In genomic region chr9:6413365-6414263, GRCh38 we compare ENCODE assay signal across 8 cellular contexts. TPM values are rescaled to one million over a fixed set of nuclear protein-coding genes. Genes with fewer than 3 reads are reported as not detected.
DNase-seq lines count a peak whose midpoint lies in the region; ATAC-seq, FAIRE-seq and TF ChIP-seq lines count a peak whose summit lies in the region.

No MANE protein-coding gene starts in this region.

- FAIRE-seq in A549 (lab: Jason Lieb, UNC) = no peak

- no peak for TF ChIP-seq EP300 in A549 (IDR thresholded peaks at IDR 0.05)

- 2% methylated on average over 25 of the region's 93 CpGs for WGBS in A549 (ENCODE audit: missing lambda C conversion rate)

- no peak for TF ChIP-seq POLR2A in A549 (IDR thresholded peaks at IDR 0.05; ENCODE audit: low read length)

- DNase-seq in A549 (ENCODE audit: low read depth in 1 of 2, low spot score in 1 of 2) = peak in 1 of 2 experiments; percentile 27
- DNase-seq in RPMI7951 (ENCODE audit: low read depth) = peak; percentile 5
- DNase-seq in left ventricle myocardium superior = peak; percentile 39
- peak; percentile 6 for DNase-seq in putamen (ENCODE audit: low spot score)
- DNase-seq in 8988T = no peak

- peaks cover 44% of the 10 kb centered on the region for H3K4me1 Mint-ChIP-seq in activated naive CD8-positive, alpha-beta T cell (ENCODE audit: low read depth)

- CTCF ChIA-PET in A549 (lab: Yijun Ruan, JAX) = interaction anchor here (0.9 to 2.4 kb wide), 8 partner anchors 12 to 359 kb away, joined by 3 to 6 read pairs (median 4); no protein-coding TSS in a partner anchor

- H3K4me1 ChIP-seq in A549 = peaks cover 23% of the 10 kb centered on the region

- peak overlapping the region; percentile 91 to 96 for H3K27ac ChIP-seq in A549

- H3K9me3 Mint-ChIP-seq in activated naive CD8-positive, alpha-beta T cell (ENCODE audit: low read depth) = no peaks in the 10 kb centered on the region

- POLR2A ChIA-PET in A549 (lab: Yijun Ruan, JAX) = interaction anchor here (0.5 to 2.3 kb wide), 13 partner anchors 9 to 1408 kb away, joined by 3 to 19 read pairs (median 4); partner anchors contain the start of gene KDM4C

- H3K36me3 Mint-ChIP-seq in activated naive CD8-positive, alpha-beta T cell = peaks cover 2% of the 10 kb centered on the region

- peak overlapping the region; percentile 91 for H3K4me2 ChIP-seq in A549

- intact Hi-C loops in left ventricle myocardium superior (cut with micrococcal nuclease) = no loop called here

- H3K4me3 Mint-ChIP-seq in activated naive CD8-positive, alpha-beta T cell = peak overlapping the region; percentile 89

- peak overlapping the region; percentile 65 for H3K27ac Mint-ChIP-seq in activated naive CD8-positive, alpha-beta T cell

- H3K9me3 ChIP-seq in A549 = no peaks in the 10 kb centered on the region

- no peak for TF ChIP-seq CTCF in A549 (IDR thresholded peaks at IDR 0.05)

- peak; percentile 55 to 69 for ATAC-seq in A549
- peak; percentile 12 for ATAC-seq in GM18868 (IDR thresholded peaks at IDR 0.05; ENCODE audit: unreplicated experiment)
- peak; percentile 12 for ATAC-seq in HG03095 (IDR thresholded peaks at IDR 0.05; ENCODE audit: unreplicated experiment)
- peak; percentile 18 for ATAC-seq in left ventricle myocardium superior

- H3K4me3 ChIP-seq in A549 = peak overlapping the region; percentile 94

- no peak for TF ChIP-seq RAD21 in A549 (conservative IDR thresholded peaks at IDR 0.05 in 1 of 2, IDR thresholded peaks at IDR 0.05 in 1 of 2)

- no peaks in the 10 kb centered on the region for H3K27me3 Mint-ChIP-seq in activated naive CD8-positive, alpha-beta T cell

TF ChIP-seq in A549, 52 proteins besides CTCF, POLR2A, EP300 and RAD21:
- TF ChIP-seq TP53 (CRISPR knock-in tag; IDR thresholded peaks at IDR 0.05) (no peak), CHD2 (IDR thresholded peaks at IDR 0.05; ENCODE audit: low read length, partially characterized antibody) (no peak), POLR2AphosphoS2 (conservative IDR thresholded peaks at IDR 0.05; ENCODE audit: low read length) (no peak), MYC (IDR thresholded peaks at IDR 0.05; ENCODE audit: borderline replicate concordance, low read length) (peak; percentile 6; the same call in 1 of the 2 replicates), FOSL2 (IDR thresholded peaks at IDR 0.05) (no peak), FOSL2 (CRISPR knock-in tag; IDR thresholded peaks at IDR 0.05) (no peak), PHF8 (IDR thresholded peaks at IDR 0.05; ENCODE audit: borderline replicate concordance, low read depth) (0 out of 2 replicates have a peak, but pooled peaks have one; percentile 44), RFX5 (IDR thresholded peaks at IDR 0.05) (0 out of 2 replicates have a peak, but pooled peaks have one; percentile 25)
TF ChIP-seq in A549: peak in this region for 3.

RNA-seq across cellular contexts. Expression of gene UHRF2, which starts 0.6 kb away (rescaled TPM):
- polyA plus RNA-seq in A549 (2011; rRNA removed) = 60.6 and 74.3 TPM in 2 replicates
- polyA plus RNA-seq in A549 (2012; cell fraction: cytosol; rRNA removed) = 15.6 and 16.8 TPM in 2 replicates
- 33.2 and 49.6 TPM in 2 replicates for polyA plus RNA-seq in A549 (2012; cell fraction: nucleus; rRNA removed)
- 25.8 to 28.6 TPM (median 28.5 TPM) in 3 replicates for polyA plus RNA-seq in A549 (2017; fragmentation: RNase III; extraction: RNeasy Plus Mini Kit Qiagen cat#74134 plus additional on column Dnase treatment)
- polyA minus RNA-seq in A549 (2011; rRNA and poly(A)+ RNA removed) = 41.6 and 44.8 TPM in 2 replicates
- total RNA-seq in RPMI7951 (2014; rRNA removed; shearing (Covaris generic)) = 36.2 and 39.9 TPM in 2 replicates
- 19.0 TPM for total RNA-seq in left ventricle myocardium superior

Comparison
In these comparisons a context has a peak if more than half of its experiments do, and no peak if none do; other contexts are left out.
1. ATAC-seq: peak in every context shown above with its lines; median percentile 62 in A549; 18 in left ventricle myocardium superior; 12 in GM18868; 12 in HG03095.